ENCODE assay signal across 8 cellular contexts in genomic region chr12:53220857-53221202, GRCh38. TPM values are rescaled to one million over a fixed set of nuclear protein-coding genes. Genes with fewer than 3 reads are reported as not detected.
DNase-seq lines count a peak whose midpoint lies in the region; ATAC-seq, FAIRE-seq and TF ChIP-seq lines count a peak whose summit lies in the region.

No MANE protein-coding gene starts in this region.

- peak overlapping the region; percentile 46 for H3K18ac ChIP-seq in neuronal stem cell (ENCODE audit: low read length)

- H3K9me3 ChIP-seq in neuronal stem cell (replicated peaks in 1 of 2; ENCODE audit: control insufficient read depth in 2 of 2, insufficient read depth in 1 of 2, low read depth in 1 of 2, low read length in 2 of 2) (no peaks in the 10 kb centered on the region), suprapubic skin (no peaks in the 10 kb centered on the region)

- no peak overlapping the region for H2BK5ac ChIP-seq in neuronal stem cell (ENCODE audit: low read length)

- H4K91ac ChIP-seq in neuronal stem cell (ENCODE audit: low read depth, low read length, poor library complexity): no peak overlapping the region

- no peak overlapping the region for H3K14ac ChIP-seq in neuronal stem cell (ENCODE audit: low read length)

- H3K4ac ChIP-seq in neuronal stem cell (ENCODE audit: low read length): no peak overlapping the region

- FAIRE-seq in frontal cortex (lab: Jason Lieb, UNC): no peak

- H3K4me2 ChIP-seq in neuronal stem cell (ENCODE audit: insufficient read depth, low read length, poor library complexity, severe bottlenecking): peak overlapping the region; percentile 92

- peak overlapping the region; percentile 44 to 75 for H3K4me3 ChIP-seq in neuronal stem cell (ENCODE audit: low read length in 2 of 2)
- peak overlapping the region; percentile 61 for H3K4me3 ChIP-seq in suprapubic skin

- H3K9ac ChIP-seq in neuronal stem cell (ENCODE audit: low read depth, low read length, poor library complexity): peak overlapping the region; percentile 56

- H3K36me3 ChIP-seq in neuronal stem cell (replicated peaks in 1 of 2; ENCODE audit: control insufficient read depth in 2 of 2, insufficient read depth in 2 of 2, low read length in 2 of 2): no peaks in the 10 kb centered on the region
- H3K36me3 ChIP-seq in suprapubic skin: peaks cover 3% of the 10 kb centered on the region

- no peak overlapping the region for H2BK12ac ChIP-seq in neuronal stem cell (ENCODE audit: low read length)

- no CpG with 5 or more reads among the region's 37 CpGs for WGBS in neuronal stem cell (ENCODE audit: extremely low coverage in 2 of 2, insufficient read length in 2 of 2, insufficient replicate concordance in 1 of 2), 2 donors
- WGBS in suprapubic skin: 3% methylated on average over 6 of the region's 37 CpGs

- no peak overlapping the region for H4K8ac ChIP-seq in neuronal stem cell (ENCODE audit: low read depth, low read length)

- peak; percentile 49 for ATAC-seq in GM21825 (IDR thresholded peaks at IDR 0.05; ENCODE audit: unreplicated experiment)

- no peak overlapping the region for H2AK5ac ChIP-seq in neuronal stem cell (ENCODE audit: low read depth, low read length)

- H3K4me1 ChIP-seq in neuronal stem cell (ENCODE audit: control insufficient read depth in 2 of 2, insufficient read depth in 1 of 2, low read depth in 1 of 2, low read length in 2 of 2) (peaks cover 56 to 57% of the 10 kb centered on the region in 2 donors), suprapubic skin (peaks cover 96% of the 10 kb centered on the region)

- TF ChIP-seq EP300 in suprapubic skin (IDR thresholded peaks at IDR 0.05): no peak

- H3K23ac ChIP-seq in neuronal stem cell (ENCODE audit: low read depth, low read length, poor library complexity): no peak overlapping the region

- H2BK15ac ChIP-seq in neuronal stem cell (ENCODE audit: low read length): no peak overlapping the region

- H2BK120ac ChIP-seq in neuronal stem cell (ENCODE audit: low read depth, low read length): no peak overlapping the region

- no peaks in the 10 kb centered on the region for H3K79me1 ChIP-seq in neuronal stem cell (ENCODE audit: low read depth, low read length)

- no peak for TF ChIP-seq POLR2A in suprapubic skin (IDR thresholded peaks at IDR 0.05)

- H3K27me3 ChIP-seq in neuronal stem cell (ENCODE audit: control insufficient read depth in 3 of 3, insufficient read depth in 3 of 3, low read depth in 1 of 3, low read length in 3 of 3): peaks cover 4 to 37% (median 21%) of the 10 kb centered on the region in 3 experiments
- H3K27me3 ChIP-seq in suprapubic skin: no peaks in the 10 kb centered on the region

- DNase-seq in DMS53 treated with DMSO at 0.1 percent for 48 hours (lab: John Stamatoyannopoulos, UW; ENCODE audit: unreplicated experiment) (peak; percentile 82), LHCN-M2 (ENCODE audit: low read depth) (peak; percentile 88), SK-N-DZ (ENCODE audit: low spot score) (peak; percentile 82), frontal cortex (ENCODE audit: low spot score in 2 of 2) (peak; percentile 88), neuronal stem cell (ENCODE audit: low spot score) (peak; percentile 91), suprapubic skin (ENCODE audit: low spot score in 2 of 2) (peak; percentile 91 to 95)
- peak; percentile 76 for DNase-seq in activated naive CD4-positive, alpha-beta T cell treated with anti-CD3 and anti-CD28 coated beads, Interleukin-2, amount 50 U/mL, for 16 hours

- H3K27ac ChIP-seq in neuronal stem cell (replicated peaks; ENCODE audit: low read length) (peak overlapping the region; percentile 82), suprapubic skin (peak overlapping the region; percentile 99)

- no peak for TF ChIP-seq CTCF in suprapubic skin (IDR thresholded peaks at IDR 0.05)

- H2AFZ ChIP-seq in neuronal stem cell (ENCODE audit: low read length): peak overlapping the region; percentile 88

RNA-seq across cellular contexts. Expression of gene RARG, which starts 11.2 kb away (rescaled TPM):
- total RNA-seq in LHCN-M2 (2014; rRNA removed): 16.9 and 17.1 TPM in 2 replicates
- 18.2 TPM for polyA plus RNA-seq in LHCN-M2 (2012)
- polyA plus RNA-seq in SK-N-DZ (2014; cell fraction: cytosol; rRNA removed): 0.35 and 2.0 TPM in 2 replicates
- polyA plus RNA-seq in SK-N-DZ (2014; cell fraction: nucleus; rRNA removed): 1.9 and 2.2 TPM in 2 replicates
- total RNA-seq in frontal cortex: 1.6 TPM
- polyA plus RNA-seq in neuronal stem cell (2013, experiment 1 of 2): 11.1 TPM
- 10.9 TPM for polyA plus RNA-seq in neuronal stem cell (2013, experiment 2 of 2)
- 100 to 1,000 TPM; 140 to 198 (median 172) TPM for total RNA-seq in suprapubic skin

RNA-seq across cellular contexts. Expression of gene ITGB7, which starts 13.8 kb away (rescaled TPM):
- total RNA-seq in LHCN-M2 (2014; rRNA removed): not detected in 2 replicates
- polyA plus RNA-seq in LHCN-M2 (2012): 0.04 TPM
- 0.14 TPM in 1 of 2 replicates, not detected in the other for polyA plus RNA-seq in SK-N-DZ (2014; cell fraction: cytosol; rRNA removed)
- polyA plus RNA-seq in SK-N-DZ (2014; cell fraction: nucleus; rRNA removed): not detected in 2 replicates
- total RNA-seq in frontal cortex: not detected
- 0.07 TPM for polyA plus RNA-seq in neuronal stem cell (2013, experiment 1 of 2)
- polyA plus RNA-seq in neuronal stem cell (2013, experiment 2 of 2): 0.03 TPM
- total RNA-seq in suprapubic skin: 10 to 100 TPM in 1 of 4 donors, 1 to 10 TPM in 3; 2.9 to 29.1 (median 6.8) TPM

RNA-seq across cellular contexts. Expression of gene CSAD, which starts 40.1 kb away (rescaled TPM):
- total RNA-seq in LHCN-M2 (2014; rRNA removed) (5.2 and 6.1 TPM in 2 replicates), frontal cortex (11.8 TPM), suprapubic skin (100 to 1,000 TPM in 1 of 4 donors, 10 to 100 TPM in 3; 35.6 to 175 (median 56.7) TPM)
- polyA plus RNA-seq in LHCN-M2 (2012): 3.5 TPM
- 8.3 and 10.5 TPM in 2 replicates for polyA plus RNA-seq in SK-N-DZ (2014; cell fraction: cytosol; rRNA removed)
- 54.6 and 66.7 TPM in 2 replicates for polyA plus RNA-seq in SK-N-DZ (2014; cell fraction: nucleus; rRNA removed)
- polyA plus RNA-seq in neuronal stem cell (2013, experiment 1 of 2): 14.3 TPM
- polyA plus RNA-seq in neuronal stem cell (2013, experiment 2 of 2): 14.1 TPM

RNA-seq across cellular contexts. Expression of gene ZNF740, which starts 40.3 kb away (rescaled TPM):
- total RNA-seq in LHCN-M2 (2014; rRNA removed): 7.4 and 10.5 TPM in 2 replicates
- 5.0 TPM for polyA plus RNA-seq in LHCN-M2 (2012)
- polyA plus RNA-seq in SK-N-DZ (2014; cell fraction: cytosol; rRNA removed): 15.1 and 20.2 TPM in 2 replicates
- polyA plus RNA-seq in SK-N-DZ (2014; cell fraction: nucleus; rRNA removed): 30.2 and 38.9 TPM in 2 replicates
- total RNA-seq in frontal cortex: 17.1 TPM
- polyA plus RNA-seq in neuronal stem cell (2013, experiment 1 of 2): 19.7 TPM
- polyA plus RNA-seq in neuronal stem cell (2013, experiment 2 of 2): 19.5 TPM
- 10 to 100 TPM in 3 of 4 donors, 1 to 10 TPM in 1; 5.9 to 38.9 (median 15.2) TPM for total RNA-seq in suprapubic skin

RNA-seq across cellular contexts. Expression of gene ESPL1, which starts 47.3 kb away (rescaled TPM):
- total RNA-seq in LHCN-M2 (2014; rRNA removed) (14.8 and 18.2 TPM in 2 replicates), frontal cortex (1.2 TPM), suprapubic skin (10 to 100 TPM in 1 of 4 donors, 1 to 10 TPM in 3; 5.7 to 10.6 (median 6.1) TPM)
- polyA plus RNA-seq in LHCN-M2 (2012): 4.9 TPM
- 60.0 and 67.0 TPM in 2 replicates for polyA plus RNA-seq in SK-N-DZ (2014; cell fraction: cytosol; rRNA removed)
- 114 and 155 TPM in 2 replicates for polyA plus RNA-seq in SK-N-DZ (2014; cell fraction: nucleus; rRNA removed)
- polyA plus RNA-seq in neuronal stem cell (2013, experiment 1 of 2): 14.2 TPM
- polyA plus RNA-seq in neuronal stem cell (2013, experiment 2 of 2): 14.1 TPM

Comparison
In these comparisons a context has a peak if more than half of its experiments do, and no peak if none do; other contexts are left out.
1. Peak in every context shown above with its lines: DNase-seq, ATAC-seq, H3K4me3 ChIP-seq and H3K27ac ChIP-seq.